ENCODE assay signal across 33 cellular contexts in genomic region chr7:140383954-140384713, GRCh38. TPM values are rescaled to one million over a fixed set of nuclear protein-coding genes. Genes with fewer than 3 reads are reported as not detected.
DNase-seq lines count a peak whose midpoint lies in the region; ATAC-seq and TF ChIP-seq lines count a peak whose summit lies in the region.
"Had no signal": no experiment of that assay in that cellular context is flagged by ENCODE, and none has a peak within 500 bp of the region (broad histone marks: within the 10 kb centered on the region; RNA-seq: fewer than 3 reads in every experiment).

No MANE protein-coding gene starts in this region.

- no peak for TF ChIP-seq CTCF in MCF 10A (IDR thresholded peaks at IDR 0.05; ENCODE audit: unreplicated experiment)
- no peak for TF ChIP-seq CTCF in breast epithelium (IDR thresholded peaks at IDR 0.05)

- H3K27ac ChIP-seq in breast epithelium = no peak overlapping the region
- H3K27ac ChIP-seq: 22Rv1, ascending aorta, cardiac muscle cell, gastroesophageal sphincter, hepatocyte, lower lobe of right lung, prostate gland, transverse colon had no signal

- H3K9me3 ChIP-seq in breast epithelium = no peaks in the 10 kb centered on the region
- H3K9me3 ChIP-seq: ascending aorta, gastroesophageal sphincter, lower lobe of right lung, prostate gland, transverse colon had no signal

- no peak overlapping the region for H3K4me3 Mint-ChIP-seq in MCF 10A (ENCODE audit: unreplicated experiment)
- H3K4me3 Mint-ChIP-seq in activated T-helper 2 cell treated with anti-CD3 and anti-CD28 coated beads, Interferon-gamma antibody, Interleukin-2, Interleukin-4, amounts not matched to agents 10 μg/mL and 5 μg/mL and 100 μg/mL, durations not matched to agents 14 hours and 24 hours and 36 hours (ENCODE audit: low read depth) = no peak overlapping the region
- H3K4me3 Mint-ChIP-seq: naive thymus-derived CD8-positive, alpha-beta T cell; T-helper 17 cell had no signal

- H3K36me3 Mint-ChIP-seq in MCF 10A (ENCODE audit: insufficient read depth, unreplicated experiment) = peaks cover 27% of the 10 kb centered on the region
- H3K36me3 Mint-ChIP-seq in activated T-helper 2 cell treated with anti-CD3 and anti-CD28 coated beads, Interferon-gamma antibody, Interleukin-2, Interleukin-4, amounts not matched to agents 10 μg/mL and 5 μg/mL and 100 μg/mL, durations not matched to agents 14 hours and 24 hours and 36 hours (ENCODE audit: low read depth) = peaks cover 59% of the 10 kb centered on the region

- no peaks in the 10 kb centered on the region for H3K4me1 ChIP-seq in breast epithelium
- H3K4me1 ChIP-seq: prostate gland had no signal

- POLR2A ChIA-PET in MCF 10A (lab: Yijun Ruan, JAX) = interaction anchor here (0.5 to 1.4 kb wide), 3 partner anchors 9 to 15 kb away, joined by 3 to 7 read pairs (median 3); partner anchors contain the start of gene SLC37A3

- no peaks in the 10 kb centered on the region for H3K9me3 Mint-ChIP-seq in MCF 10A (ENCODE audit: unreplicated experiment)
- H3K9me3 Mint-ChIP-seq in activated T-helper 2 cell treated with anti-CD3 and anti-CD28 coated beads, Interferon-gamma antibody, Interleukin-2, Interleukin-4, amounts not matched to agents 10 μg/mL and 5 μg/mL and 100 μg/mL, durations not matched to agents 14 hours and 24 hours and 36 hours = no peaks in the 10 kb centered on the region
- H3K9me3 Mint-ChIP-seq: activated naive CD4-positive, alpha-beta T cell treated with anti-CD3 and anti-CD28 coated beads, Interleukin-2, amount 50 U/mL, for 72 hours; CD14-positive monocyte; naive thymus-derived CD8-positive, alpha-beta T cell had no signal

- no peaks in the 10 kb centered on the region for H3K4me1 Mint-ChIP-seq in MCF 10A (ENCODE audit: insufficient read depth, unreplicated experiment)
- H3K4me1 Mint-ChIP-seq in activated T-helper 2 cell treated with anti-CD3 and anti-CD28 coated beads, Interferon-gamma antibody, Interleukin-2, Interleukin-4, amounts not matched to agents 10 μg/mL and 5 μg/mL and 100 μg/mL, durations not matched to agents 14 hours and 24 hours and 36 hours (ENCODE audit: low read depth) = peaks cover 42% of the 10 kb centered on the region

- DNase-seq in NCI-H2227 treated with DMSO at 0.1 percent for 48 hours (lab: John Stamatoyannopoulos, UW) = peak; percentile 33
- DNase-seq in NCI-H2227 (lab: John Stamatoyannopoulos, UW; ENCODE audit: unreplicated experiment) = no peak
- DNase-seq in MCF 10A (ENCODE audit: unreplicated experiment) = no peak
- DNase-seq in breast epithelium (ENCODE audit: low spot score in 2 of 2) = no peak
- no peak for DNase-seq in activated T-helper 2 cell treated with anti-CD3 and anti-CD28 coated beads, Interferon-gamma antibody, Interleukin-2, Interleukin-4, amounts not matched to agents 10 μg/mL and 5 μg/mL and 100 μg/mL, durations not matched to agents 14 hours and 24 hours and 36 hours (ENCODE audit: low spot score)
- no peak for DNase-seq in iPS-NIHi7 (ENCODE audit: extremely low spot score)
- DNase-seq in sciatic nerve (ENCODE audit: low spot score) = no peak
- DNase-seq: activated CD4-positive, alpha-beta T cell treated with anti-CD3 and anti-CD28 coated beads for 1 hour; Calu3; DND-41; GF-D8; HCEC 1CT; lower lobe of right lung; naive thymus-derived CD8-positive, alpha-beta T cell; NCI-H1048; NCI-H1930; NCI-H526; NK-92 treated with Interleukin-12 subunit alpha and Interleukin-12 subunit beta, amount 100 ng/mL, for 24 hours; nucleus accumbens; stimulated activated CD4-positive, alpha-beta T cell treated with anti-CD3 and anti-CD28 coated beads, Interleukin-4, amount 100 ng/mL, for 1 hour; T-helper 17 cell; transverse colon had no signal

- no TSS peak for BruUV-seq in MCF 10A (replicated peaks; lab: Mats Ljungman, UMichigan)

- ATAC-seq in sciatic nerve (no peak), HG03432 (IDR thresholded peaks at IDR 0.05; ENCODE audit: unreplicated experiment) (no peak)
- ATAC-seq: activated naive CD4-positive, alpha-beta T cell treated with anti-CD3 and anti-CD28 coated beads, Interleukin-2, amount 50 U/mL, for 72 hours; gastroesophageal sphincter; lower lobe of right lung; naive thymus-derived CD8-positive, alpha-beta T cell; SK-N-SH treated with all-trans-retinoic acid at 6 μM for 48 hours; T-helper 17 cell had no signal

- peak overlapping the region; percentile 59 for H3K27ac Mint-ChIP-seq in MCF 10A (ENCODE audit: low read depth, unreplicated experiment)
- peak overlapping the region; percentile 62 for H3K27ac Mint-ChIP-seq in activated T-helper 2 cell treated with anti-CD3 and anti-CD28 coated beads, Interferon-gamma antibody, Interleukin-2, Interleukin-4, amounts not matched to agents 10 μg/mL and 5 μg/mL and 100 μg/mL, durations not matched to agents 14 hours and 24 hours and 36 hours
- H3K27ac Mint-ChIP-seq: T-helper 17 cell had no signal

- no peak overlapping the region for H3K4me3 ChIP-seq in breast epithelium
- H3K4me3 ChIP-seq: ascending aorta, cardiac muscle cell, gastroesophageal sphincter, hepatocyte, lower lobe of right lung, prostate gland, transverse colon had no signal

- CTCF ChIA-PET in MCF 10A (lab: Yijun Ruan, JAX) = interaction anchor here (0.5 to 1.2 kb wide), 3 partner anchors 9 to 269 kb away, joined by 3 to 6 read pairs (median 3); no protein-coding TSS in a partner anchor

- intact Hi-C loops in MCF 10A (cut with micrococcal nuclease) = no loop called here
- intact Hi-C loops in breast epithelium (cut with DNase I; ENCODE audit: low total_unique reads) = no loop called here
- intact Hi-C loops in activated T-helper 2 cell treated with anti-CD3 and anti-CD28 coated beads, Interferon-gamma antibody, Interleukin-2, Interleukin-4, amounts not matched to agents 10 μg/mL and 5 μg/mL and 100 μg/mL, durations not matched to agents 14 hours and 24 hours and 36 hours (cut with micrococcal nuclease) = no loop called here
- intact Hi-C loops in sciatic nerve (cut with DNase I) = no loop called here

- H3K36me3 ChIP-seq in breast epithelium = peaks cover 4% of the 10 kb centered on the region

- H3K27me3 Mint-ChIP-seq in MCF 10A (ENCODE audit: insufficient read depth, unreplicated experiment) = no peaks in the 10 kb centered on the region
- H3K27me3 Mint-ChIP-seq in activated T-helper 2 cell treated with anti-CD3 and anti-CD28 coated beads, Interferon-gamma antibody, Interleukin-2, Interleukin-4, amounts not matched to agents 10 μg/mL and 5 μg/mL and 100 μg/mL, durations not matched to agents 14 hours and 24 hours and 36 hours (ENCODE audit: low read depth) = no peaks in the 10 kb centered on the region
- H3K27me3 Mint-ChIP-seq: naive thymus-derived CD8-positive, alpha-beta T cell; T-helper 17 cell had no signal

- no peak for TF ChIP-seq POLR2A in breast epithelium (IDR thresholded peaks at IDR 0.05)

- no peaks in the 10 kb centered on the region for H3K27me3 ChIP-seq in breast epithelium
- H3K27me3 ChIP-seq: ascending aorta, cardiac muscle cell, gastroesophageal sphincter, hepatocyte, transverse colon had no signal

RNA-seq across cellular contexts. Expression of gene SLC37A3, which starts 14.2 kb away (rescaled TPM):
- total RNA-seq in MCF 10A (2022) (25.5 and 36.1 TPM in 2 replicates), breast epithelium (10 to 100 TPM; 64.0 to 89.8 (median 79.3) TPM), sciatic nerve (56.7 TPM)
- 98.3 and 105 TPM in 2 replicates for total RNA-seq in activated T-helper 2 cell treated with anti-CD3 and anti-CD28 coated beads, Interferon-gamma antibody, Interleukin-2, Interleukin-4, amounts not matched to agents 10 μg/mL and 5 μg/mL and 100 μg/mL, durations not matched to agents 14 hours and 24 hours and 36 hours

RNA-seq across cellular contexts. Expression of gene RAB19, which starts 19.7 kb away (rescaled TPM):
- total RNA-seq in MCF 10A (2022) = not detected in 2 replicates
- 1 to 10 TPM in 2 of 3 donors, not detected in 1; 2.3 to 4.2 TPM for total RNA-seq in breast epithelium
- total RNA-seq in activated T-helper 2 cell treated with anti-CD3 and anti-CD28 coated beads, Interferon-gamma antibody, Interleukin-2, Interleukin-4, amounts not matched to agents 10 μg/mL and 5 μg/mL and 100 μg/mL, durations not matched to agents 14 hours and 24 hours and 36 hours = 12.5 and 14.5 TPM in 2 replicates
- total RNA-seq in sciatic nerve = not detected
- total RNA-seq: ascending aorta, gastroesophageal sphincter, subcutaneous adipose tissue had no signal
